ENCODE assay signal across 22 cellular contexts in genomic region chr2:19131871-19132270, GRCh38.
"Had no signal": no experiment of that assay in that cellular context is flagged by ENCODE, and none has a peak within 500 bp of the region (broad histone marks: within the 10 kb centered on the region; RNA-seq: fewer than 3 reads in every experiment).

No MANE protein-coding gene starts in this region.

- DNase-seq: activated CD4-positive, alpha-beta T cell treated with anti-CD3 and anti-CD28 coated beads for 48 hours; activated CD4-positive, alpha-beta T cell treated with anti-CD3 and anti-CD28 coated beads, Interleukin-2, amount 50 U/mL, for 4 hours; activated CD4-positive, CD25-positive, alpha-beta regulatory T cell treated with anti-CD3 and anti-CD28 coated beads, Interleukin-2, amount 50 U/mL, for 72 hours; activated CD8-positive, alpha-beta memory T cell treated with anti-CD3 and anti-CD28 coated beads, Interleukin-2, amount 10 ng/mL, durations not matched to agents 7 days and 5 days; activated gamma-delta T cell; activated naive CD4-positive, alpha-beta T cell treated with anti-CD3 and anti-CD28 coated beads for 36 hours; activated T-cell treated with anti-CD3 and anti-CD28 coated beads, Interleukin-2, amount 50 U/mL, for 4 hours; amygdala; MM.1S; NCI-H1105; NCI-H1436; NCI-H1694 treated with DMSO at 0.1 percent for 48 hours; NCI-H2029 treated with DMSO at 0.1 percent for 48 hours; NCI-H345; NCI-H524; PC-9; RPMI8226 had no signal

- H3K9me3 Mint-ChIP-seq: activated naive CD4-positive, alpha-beta T cell treated with anti-CD3 and anti-CD28 coated beads for 36 hours; activated T-cell treated with anti-CD3 and anti-CD28 coated beads, Interleukin-2, amount 50 U/mL, for 4 hours; activated T-helper 17 cell treated with anti-CD3 and anti-CD28 coated beads, Interleukin-2, amount 50 U/mL, for 72 hours; brain; central memory CD8-positive, alpha-beta T cell; T-helper 1 cell treated with Interleukin-12 subunit alpha and Interleukin-12 subunit beta and Interleukin-4 antibody, amounts not matched to agents 30 μg/mL and 1 μg/mL, for 36 hours had no signal

- H3K4me1 Mint-ChIP-seq: activated T-helper 17 cell treated with anti-CD3 and anti-CD28 coated beads, Interleukin-2, amount 50 U/mL, for 72 hours; brain; central memory CD8-positive, alpha-beta T cell had no signal

- H3K36me3 Mint-ChIP-seq: activated naive CD8-positive, alpha-beta T cell; brain had no signal

- H3K4me3 Mint-ChIP-seq: activated CD8-positive, alpha-beta memory T cell treated with anti-CD3 and anti-CD28 coated beads, Interleukin-2, amount 10 ng/mL, durations not matched to agents 7 days and 5 days; activated naive CD4-positive, alpha-beta T cell treated with anti-CD3 and anti-CD28 coated beads for 36 hours; activated naive CD8-positive, alpha-beta T cell; activated T-cell treated with anti-CD3 and anti-CD28 coated beads, Interleukin-2, amount 50 U/mL, for 4 hours; activated T-helper 17 cell treated with anti-CD3 and anti-CD28 coated beads, Interleukin-2, amount 50 U/mL, for 72 hours; brain; central memory CD8-positive, alpha-beta T cell; T-helper 1 cell treated with Interleukin-12 subunit alpha and Interleukin-12 subunit beta and Interleukin-4 antibody, amounts not matched to agents 30 μg/mL and 1 μg/mL, for 36 hours had no signal

- H3K27me3 Mint-ChIP-seq: activated naive CD8-positive, alpha-beta T cell; activated T-helper 17 cell treated with anti-CD3 and anti-CD28 coated beads, Interleukin-2, amount 50 U/mL, for 72 hours; central memory CD8-positive, alpha-beta T cell had no signal

- H3K27ac Mint-ChIP-seq: activated CD8-positive, alpha-beta memory T cell treated with anti-CD3 and anti-CD28 coated beads, Interleukin-2, amount 10 ng/mL, durations not matched to agents 7 days and 5 days; activated naive CD4-positive, alpha-beta T cell treated with anti-CD3 and anti-CD28 coated beads for 36 hours; activated naive CD8-positive, alpha-beta T cell; activated T-helper 17 cell treated with anti-CD3 and anti-CD28 coated beads, Interleukin-2, amount 50 U/mL, for 72 hours; brain; T-helper 1 cell treated with Interleukin-12 subunit alpha and Interleukin-12 subunit beta and Interleukin-4 antibody, amounts not matched to agents 30 μg/mL and 1 μg/mL, for 36 hours had no signal

- ATAC-seq: activated CD8-positive, alpha-beta memory T cell treated with anti-CD3 and anti-CD28 coated beads, Interleukin-2, amount 10 ng/mL, durations not matched to agents 7 days and 5 days; activated T-cell treated with anti-CD3 and anti-CD28 coated beads, Interleukin-2, amount 50 U/mL, for 4 hours had no signal
